Comparison of ENCODE assay signal across 1 cellular context in the genomic region with DNA sequence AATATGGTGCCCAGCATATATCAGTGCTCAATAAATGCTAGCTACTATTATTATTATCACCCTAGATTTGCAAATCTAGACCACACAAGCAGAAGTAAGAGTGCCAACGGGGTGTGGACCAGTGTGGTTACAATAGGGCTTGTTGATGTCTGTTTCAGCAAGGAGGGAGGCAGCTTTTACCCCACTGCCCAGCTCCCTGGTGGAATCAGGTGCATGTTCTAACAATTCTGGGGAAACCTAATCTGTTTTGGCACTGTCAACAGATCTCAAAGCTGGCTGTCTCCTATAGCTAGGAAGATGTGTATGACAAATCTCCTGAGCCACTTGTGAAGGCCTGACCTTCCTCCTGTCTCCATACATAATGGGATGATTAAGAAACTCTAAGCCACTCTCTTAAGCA.
TF ChIP-seq lines count a peak whose summit lies in the region.

No MANE protein-coding gene starts in this region.

TF ChIP-seq in GM12878, 131 proteins besides CTCF, POLR2A, EP300 and RAD21:
- TF ChIP-seq FOS (IDR thresholded peaks at IDR 0.05; ENCODE audit: borderline replicate concordance, extremely low read depth, insufficient read length) (no peak), ELK1 (IDR thresholded peaks at IDR 0.05; ENCODE audit: low read depth, low read length) (no peak), SMAD1 (IDR thresholded peaks at IDR 0.05; ENCODE audit: low read depth, partially characterized antibody) (no peak), JUNB (IDR thresholded peaks at IDR 0.05) (no peak), CBX5 (IDR thresholded peaks at IDR 0.05; ENCODE audit: low read depth) (no peak), SUZ12 (IDR thresholded peaks at IDR 0.05; ENCODE audit: unreplicated experiment) (no peak), RFX5 (IDR thresholded peaks at IDR 0.05; ENCODE audit: low read depth, low read length) (no peak), ZNF687 (IDR thresholded peaks at IDR 0.05) (no peak), ESRRA (IDR thresholded peaks at IDR 0.05; ENCODE audit: low read length) (no peak), MEF2A (IDR thresholded peaks at IDR 0.05; ENCODE audit: insufficient read depth, low read depth, low read length) (no peak), ZNF592 (IDR thresholded peaks at IDR 0.05) (no peak)
- TF ChIP-seq, protein P1, sequence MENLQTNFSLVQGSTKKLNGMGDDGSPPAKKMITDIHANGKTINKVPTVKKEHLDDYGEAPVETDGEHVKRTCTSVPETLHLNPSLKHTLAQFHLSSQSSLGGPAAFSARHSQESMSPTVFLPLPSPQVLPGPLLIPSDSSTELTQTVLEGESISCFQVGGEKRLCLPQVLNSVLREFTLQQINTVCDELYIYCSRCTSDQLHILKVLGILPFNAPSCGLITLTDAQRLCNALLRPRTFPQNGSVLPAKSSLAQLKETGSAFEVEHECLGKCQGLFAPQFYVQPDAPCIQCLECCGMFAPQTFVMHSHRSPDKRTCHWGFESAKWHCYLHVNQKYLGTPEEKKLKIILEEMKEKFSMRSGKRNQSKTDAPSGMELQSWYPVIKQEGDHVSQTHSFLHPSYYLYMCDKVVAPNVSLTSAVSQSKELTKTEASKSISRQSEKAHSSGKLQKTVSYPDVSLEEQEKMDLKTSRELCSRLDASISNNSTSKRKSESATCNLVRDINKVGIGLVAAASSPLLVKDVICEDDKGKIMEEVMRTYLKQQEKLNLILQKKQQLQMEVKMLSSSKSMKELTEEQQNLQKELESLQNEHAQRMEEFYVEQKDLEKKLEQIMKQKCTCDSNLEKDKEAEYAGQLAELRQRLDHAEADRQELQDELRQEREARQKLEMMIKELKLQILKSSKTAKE (IDR thresholded peaks at IDR 0.05; ENCODE audit: low read depth, poor library complexity, severe bottlenecking) = no peak
- TF ChIP-seq, protein P2, sequence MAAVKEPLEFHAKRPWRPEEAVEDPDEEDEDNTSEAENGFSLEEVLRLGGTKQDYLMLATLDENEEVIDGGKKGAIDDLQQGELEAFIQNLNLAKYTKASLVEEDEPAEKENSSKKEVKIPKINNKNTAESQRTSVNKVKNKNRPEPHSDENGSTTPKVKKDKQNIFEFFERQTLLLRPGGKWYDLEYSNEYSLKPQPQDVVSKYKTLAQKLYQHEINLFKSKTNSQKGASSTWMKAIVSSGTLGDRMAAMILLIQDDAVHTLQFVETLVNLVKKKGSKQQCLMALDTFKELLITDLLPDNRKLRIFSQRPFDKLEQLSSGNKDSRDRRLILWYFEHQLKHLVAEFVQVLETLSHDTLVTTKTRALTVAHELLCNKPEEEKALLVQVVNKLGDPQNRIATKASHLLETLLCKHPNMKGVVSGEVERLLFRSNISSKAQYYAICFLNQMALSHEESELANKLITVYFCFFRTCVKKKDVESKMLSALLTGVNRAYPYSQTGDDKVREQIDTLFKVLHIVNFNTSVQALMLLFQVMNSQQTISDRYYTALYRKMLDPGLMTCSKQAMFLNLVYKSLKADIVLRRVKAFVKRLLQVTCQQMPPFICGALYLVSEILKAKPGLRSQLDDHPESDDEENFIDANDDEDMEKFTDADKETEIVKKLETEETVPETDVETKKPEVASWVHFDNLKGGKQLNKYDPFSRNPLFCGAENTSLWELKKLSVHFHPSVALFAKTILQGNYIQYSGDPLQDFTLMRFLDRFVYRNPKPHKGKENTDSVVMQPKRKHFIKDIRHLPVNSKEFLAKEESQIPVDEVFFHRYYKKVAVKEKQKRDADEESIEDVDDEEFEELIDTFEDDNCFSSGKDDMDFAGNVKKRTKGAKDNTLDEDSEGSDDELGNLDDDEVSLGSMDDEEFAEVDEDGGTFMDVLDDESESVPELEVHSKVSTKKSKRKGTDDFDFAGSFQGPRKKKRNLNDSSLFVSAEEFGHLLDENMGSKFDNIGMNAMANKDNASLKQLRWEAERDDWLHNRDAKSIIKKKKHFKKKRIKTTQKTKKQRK (IDR thresholded peaks at IDR 0.05; ENCODE audit: low read depth, low read length) = no peak
- TF ChIP-seq, protein P3, sequence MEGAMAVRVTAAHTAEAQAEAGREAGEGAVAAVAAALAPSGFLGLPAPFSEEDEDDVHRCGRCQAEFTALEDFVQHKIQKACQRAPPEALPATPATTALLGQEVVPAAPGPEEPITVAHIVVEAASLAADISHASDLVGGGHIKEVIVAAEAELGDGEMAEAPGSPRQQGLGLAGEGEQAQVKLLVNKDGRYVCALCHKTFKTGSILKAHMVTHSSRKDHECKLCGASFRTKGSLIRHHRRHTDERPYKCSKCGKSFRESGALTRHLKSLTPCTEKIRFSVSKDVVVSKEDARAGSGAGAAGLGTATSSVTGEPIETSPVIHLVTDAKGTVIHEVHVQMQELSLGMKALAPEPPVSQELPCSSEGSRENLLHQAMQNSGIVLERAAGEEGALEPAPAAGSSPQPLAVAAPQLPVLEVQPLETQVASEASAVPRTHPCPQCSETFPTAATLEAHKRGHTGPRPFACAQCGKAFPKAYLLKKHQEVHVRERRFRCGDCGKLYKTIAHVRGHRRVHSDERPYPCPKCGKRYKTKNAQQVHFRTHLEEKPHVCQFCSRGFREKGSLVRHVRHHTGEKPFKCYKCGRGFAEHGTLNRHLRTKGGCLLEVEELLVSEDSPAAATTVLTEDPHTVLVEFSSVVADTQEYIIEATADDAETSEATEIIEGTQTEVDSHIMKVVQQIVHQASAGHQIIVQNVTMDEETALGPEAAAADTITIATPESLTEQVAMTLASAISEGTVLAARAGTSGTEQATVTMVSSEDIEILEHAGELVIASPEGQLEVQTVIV (IDR thresholded peaks at IDR 0.05; ENCODE audit: borderline replicate concordance, partially characterized antibody) = no peak
- TF ChIP-seq, protein P4, sequence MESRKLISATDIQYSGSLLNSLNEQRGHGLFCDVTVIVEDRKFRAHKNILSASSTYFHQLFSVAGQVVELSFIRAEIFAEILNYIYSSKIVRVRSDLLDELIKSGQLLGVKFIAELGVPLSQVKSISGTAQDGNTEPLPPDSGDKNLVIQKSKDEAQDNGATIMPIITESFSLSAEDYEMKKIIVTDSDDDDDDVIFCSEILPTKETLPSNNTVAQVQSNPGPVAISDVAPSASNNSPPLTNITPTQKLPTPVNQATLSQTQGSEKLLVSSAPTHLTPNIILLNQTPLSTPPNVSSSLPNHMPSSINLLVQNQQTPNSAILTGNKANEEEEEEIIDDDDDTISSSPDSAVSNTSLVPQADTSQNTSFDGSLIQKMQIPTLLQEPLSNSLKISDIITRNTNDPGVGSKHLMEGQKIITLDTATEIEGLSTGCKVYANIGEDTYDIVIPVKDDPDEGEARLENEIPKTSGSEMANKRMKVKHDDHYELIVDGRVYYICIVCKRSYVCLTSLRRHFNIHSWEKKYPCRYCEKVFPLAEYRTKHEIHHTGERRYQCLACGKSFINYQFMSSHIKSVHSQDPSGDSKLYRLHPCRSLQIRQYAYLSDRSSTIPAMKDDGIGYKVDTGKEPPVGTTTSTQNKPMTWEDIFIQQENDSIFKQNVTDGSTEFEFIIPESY (IDR thresholded peaks at IDR 0.05) = no peak
